Comparison of ENCODE assay signal across 8 cellular contexts in genomic region chr14:77151245-77151644, GRCh38. TPM values are rescaled to one million over a fixed set of nuclear protein-coding genes. Genes with fewer than 3 reads are reported as not detected.
DNase-seq lines count a peak whose midpoint lies in the region; ATAC-seq, FAIRE-seq and TF ChIP-seq lines count a peak whose summit lies in the region.

No MANE protein-coding gene starts in this region.

- H3K4me3 Mint-ChIP-seq in activated CD4-positive, alpha-beta T cell treated with anti-CD3 and anti-CD28 coated beads for 36 hours: no peak overlapping the region
- H3K4me3 Mint-ChIP-seq in progenitor cell of endocrine pancreas (ENCODE audit: low read depth): no peak overlapping the region

- H3K27me3 Mint-ChIP-seq in activated CD4-positive, alpha-beta T cell treated with anti-CD3 and anti-CD28 coated beads for 36 hours: peaks cover 42% of the 10 kb centered on the region
- peaks cover 42% of the 10 kb centered on the region for H3K27me3 Mint-ChIP-seq in progenitor cell of endocrine pancreas

- ATAC-seq in activated CD4-positive, alpha-beta T cell treated with anti-CD3 and anti-CD28 coated beads for 36 hours: peak; percentile 47
- ATAC-seq in HG03571 (IDR thresholded peaks at IDR 0.05; ENCODE audit: unreplicated experiment) (no peak), GM21528 (IDR thresholded peaks at IDR 0.05; ENCODE audit: low FRiP score, unreplicated experiment) (no peak)

- H3K36me3 Mint-ChIP-seq in activated CD4-positive, alpha-beta T cell treated with anti-CD3 and anti-CD28 coated beads for 36 hours (ENCODE audit: low read depth): no peaks in the 10 kb centered on the region
- no peaks in the 10 kb centered on the region for H3K36me3 Mint-ChIP-seq in progenitor cell of endocrine pancreas (ENCODE audit: insufficient read depth)

- peak; percentile 42 for DNase-seq in activated CD4-positive, alpha-beta T cell treated with anti-CD3 and anti-CD28 coated beads for 36 hours
- no peak for DNase-seq in activated CD4-positive, alpha-beta T cell treated with anti-CD3 and anti-CD28 coated beads for 1 hour
- DNase-seq in NCI-H1694 treated with DMSO at 0.1 percent for 48 hours (lab: John Stamatoyannopoulos, UW) (peak; percentile 89), bronchial epithelial cell (ENCODE audit: low read depth) (no peak), progenitor cell of endocrine pancreas (ENCODE audit: low spot score, unreplicated experiment) (no peak), ascending aorta (ENCODE audit: low spot score in 2 of 2) (no peak)

- H3K4me3 ChIP-seq in bronchial epithelial cell (ENCODE audit: low read depth, low read length): no peak overlapping the region
- H3K4me3 ChIP-seq in ascending aorta: no peak overlapping the region

- H3K27ac Mint-ChIP-seq in activated CD4-positive, alpha-beta T cell treated with anti-CD3 and anti-CD28 coated beads for 36 hours: no peak overlapping the region
- H3K27ac Mint-ChIP-seq in progenitor cell of endocrine pancreas: no peak overlapping the region

- no peak overlapping the region for H3K27ac ChIP-seq in ascending aorta

- H3K9me3 Mint-ChIP-seq in activated CD4-positive, alpha-beta T cell treated with anti-CD3 and anti-CD28 coated beads for 36 hours (ENCODE audit: low read depth): no peaks in the 10 kb centered on the region
- H3K9me3 Mint-ChIP-seq in progenitor cell of endocrine pancreas (ENCODE audit: low read depth): no peaks in the 10 kb centered on the region

- H3K4me1 ChIP-seq in ascending aorta: peaks cover 0 to 5% of the 10 kb centered on the region in 2 donors

- H3K27me3 ChIP-seq in bronchial epithelial cell (ENCODE audit: control insufficient read depth, insufficient read depth, low read length): peaks cover 3% of the 10 kb centered on the region
- H3K27me3 ChIP-seq in ascending aorta: peaks cover 5% of the 10 kb centered on the region

- H3K4me1 Mint-ChIP-seq in activated CD4-positive, alpha-beta T cell treated with anti-CD3 and anti-CD28 coated beads for 36 hours: no peaks in the 10 kb centered on the region
- no peaks in the 10 kb centered on the region for H3K4me1 Mint-ChIP-seq in progenitor cell of endocrine pancreas (ENCODE audit: low read depth)

- POLR2A ChIA-PET in activated CD4-positive, alpha-beta T cell treated with anti-CD3 and anti-CD28 coated beads for 36 hours (lab: Charles Lee): no interaction called here

- intact Hi-C loops in activated CD4-positive, alpha-beta T cell treated with anti-CD3 and anti-CD28 coated beads for 36 hours (cut with DNase I, micrococcal nuclease): loop anchor here (5.0 kb wide), 2 partner anchors 61 to 151 kb away; no protein-coding TSS in a partner anchor
- intact Hi-C loops in ascending aorta (cut with DNase I): loop anchor here (10.0 kb wide), 1 partner anchor 164 kb away; no protein-coding TSS in a partner anchor

- CTCF ChIA-PET in activated CD4-positive, alpha-beta T cell treated with anti-CD3 and anti-CD28 coated beads for 36 hours (lab: Charles Lee): interaction anchor here (0.6 to 6.0 kb wide), 16 partner anchors 9 to 1177 kb away, joined by 3 to 73 read pairs (median 3); partner anchors contain the start of gene GSTZ1

- H3K36me3 ChIP-seq in bronchial epithelial cell (ENCODE audit: control insufficient read depth, insufficient read depth, low read length): no peaks in the 10 kb centered on the region
- no peaks in the 10 kb centered on the region for H3K36me3 ChIP-seq in ascending aorta

- TF ChIP-seq CTCF in bronchial epithelial cell (IDR thresholded peaks at IDR 0.05; ENCODE audit: insufficient read depth, low read length, severe bottlenecking) (peak; percentile 56), progenitor cell of endocrine pancreas (IDR thresholded peaks at IDR 0.05; ENCODE audit: unreplicated experiment) (peak; percentile 69), ascending aorta (IDR thresholded peaks at IDR 0.05) (peak in 1 of 3 experiments; percentile 34)

- no peaks in the 10 kb centered on the region for H3K9me3 ChIP-seq in ascending aorta

- FAIRE-seq in bronchial epithelial cell (lab: Jason Lieb, UNC): no peak

RNA-seq across cellular contexts. Expression of gene ZDHHC22, which starts 9.7 kb away (rescaled TPM):
- total RNA-seq in activated CD4-positive, alpha-beta T cell treated with anti-CD3 and anti-CD28 coated beads for 36 hours: not detected
- total RNA-seq in bronchial epithelial cell: not detected in 2 replicates
- total RNA-seq in progenitor cell of endocrine pancreas: 0.13 and 0.14 TPM in 2 replicates
- total RNA-seq in ascending aorta: not detected

RNA-seq across cellular contexts. Expression of gene TMEM63C, which starts 30.4 kb away (rescaled TPM):
- total RNA-seq in activated CD4-positive, alpha-beta T cell treated with anti-CD3 and anti-CD28 coated beads for 36 hours: 1 to 10 TPM; 1.1 to 1.4 TPM
- total RNA-seq in bronchial epithelial cell (0.79 and 4.5 TPM in 2 replicates), progenitor cell of endocrine pancreas (1.6 and 1.8 TPM in 2 replicates), ascending aorta (0.11 TPM)

RNA-seq across cellular contexts. Expression of gene CIPC, which starts 53.2 kb away (rescaled TPM):
- 1 to 10 TPM; 8.6 to 10.0 TPM for total RNA-seq in activated CD4-positive, alpha-beta T cell treated with anti-CD3 and anti-CD28 coated beads for 36 hours
- total RNA-seq in bronchial epithelial cell (9.7 and 14.5 TPM in 2 replicates), progenitor cell of endocrine pancreas (25.2 and 25.6 TPM in 2 replicates), ascending aorta (5.0 TPM)

Comparison
In these comparisons a context has a peak if more than half of its experiments do, and no peak if none do; other contexts are left out.
1. DNase-seq: peak in activated CD4-positive, alpha-beta T cell treated with anti-CD3 and anti-CD28 coated beads for 36 hours (single experiment) and NCI-H1694 treated with DMSO at 0.1 percent for 48 hours (single experiment); none in activated CD4-positive, alpha-beta T cell treated with anti-CD3 and anti-CD28 coated beads for 1 hour (single experiment), bronchial epithelial cell (single experiment), progenitor cell of endocrine pancreas (single experiment) and ascending aorta (0 of 2).